1 cellular context compared by ENCODE assay signal in genomic region chrX:47366051-47366722, GRCh38.
TF ChIP-seq lines count a peak whose summit lies in the region.

No MANE protein-coding gene starts in this region.

TF ChIP-seq in GM12878, 131 proteins besides CTCF, POLR2A, EP300 and RAD21 (continued from another document):
- TF ChIP-seq ZNF592 (IDR thresholded peaks at IDR 0.05) (no peak), CREM (IDR thresholded peaks at IDR 0.05; ENCODE audit: low read depth) (peak; percentile 34; the same call in 1 of the 2 replicates), POU2F2 (IDR thresholded peaks at IDR 0.05; ENCODE audit: borderline replicate concordance, low read depth, low read length) (no peak), SKIL (IDR thresholded peaks at IDR 0.05; ENCODE audit: low read depth, poor library complexity, severe bottlenecking) (peak; percentile 25), SP1 (IDR thresholded peaks at IDR 0.05; ENCODE audit: low read depth, low read length) (peak; percentile 31), EGR1 (IDR thresholded peaks at IDR 0.05; ENCODE audit: borderline replicate concordance in 1 of 2, low read depth in 2 of 2, low read length in 2 of 2) (peak in 1 of 2 experiments; percentile 74; a peak in 2 of 3 replicates), KLF5 (IDR thresholded peaks at IDR 0.05; ENCODE audit: partially characterized antibody) (peak; percentile 97), RELA (IDR thresholded peaks at IDR 0.05; ENCODE audit: borderline replicate concordance, partially characterized antibody) (no peak), FOXK2 (IDR thresholded peaks at IDR 0.05) (peak; percentile 95), GABPA (IDR thresholded peaks at IDR 0.05; ENCODE audit: low read depth) (peak; percentile 80), STAT1 (conservative IDR thresholded peaks at IDR 0.05) (0 out of 2 replicates have a peak, but pooled peaks have one; percentile 16), YY1 (IDR thresholded peaks at IDR 0.05; ENCODE audit: low read depth, low read length) (peak; percentile 100), MXI1 (IDR thresholded peaks at IDR 0.05; ENCODE audit: low read depth, low read length) (no peak), BHLHE40 (IDR thresholded peaks at IDR 0.05; ENCODE audit: borderline replicate concordance in 1 of 2, low read depth in 2 of 2, low read length in 1 of 2) (peak; percentile 77 to 82), E2F4 (IDR thresholded peaks at IDR 0.05; ENCODE audit: low read depth, low read length) (peak; percentile 24; the same call in 1 of the 2 replicates), NR2C1 (IDR thresholded peaks at IDR 0.05) (peak; percentile 71), YBX1 (IDR thresholded peaks at IDR 0.05) (no peak), HDAC2 (IDR thresholded peaks at IDR 0.05) (no peak), RCOR1 (conservative IDR thresholded peaks at IDR 0.05; ENCODE audit: low read depth, low read length) (0 out of 2 replicates have a peak, but pooled peaks have one; percentile 60), CHD2 (IDR thresholded peaks at IDR 0.05; ENCODE audit: borderline replicate concordance, low read depth, low read length) (no peak), SIX5 (IDR thresholded peaks at IDR 0.05; ENCODE audit: low read depth, low read length, severe bottlenecking) (peak; percentile 66), JUND (IDR thresholded peaks at IDR 0.05; ENCODE audit: low read depth, low read length) (peak; percentile 87)
- TF ChIP-seq, protein P1, sequence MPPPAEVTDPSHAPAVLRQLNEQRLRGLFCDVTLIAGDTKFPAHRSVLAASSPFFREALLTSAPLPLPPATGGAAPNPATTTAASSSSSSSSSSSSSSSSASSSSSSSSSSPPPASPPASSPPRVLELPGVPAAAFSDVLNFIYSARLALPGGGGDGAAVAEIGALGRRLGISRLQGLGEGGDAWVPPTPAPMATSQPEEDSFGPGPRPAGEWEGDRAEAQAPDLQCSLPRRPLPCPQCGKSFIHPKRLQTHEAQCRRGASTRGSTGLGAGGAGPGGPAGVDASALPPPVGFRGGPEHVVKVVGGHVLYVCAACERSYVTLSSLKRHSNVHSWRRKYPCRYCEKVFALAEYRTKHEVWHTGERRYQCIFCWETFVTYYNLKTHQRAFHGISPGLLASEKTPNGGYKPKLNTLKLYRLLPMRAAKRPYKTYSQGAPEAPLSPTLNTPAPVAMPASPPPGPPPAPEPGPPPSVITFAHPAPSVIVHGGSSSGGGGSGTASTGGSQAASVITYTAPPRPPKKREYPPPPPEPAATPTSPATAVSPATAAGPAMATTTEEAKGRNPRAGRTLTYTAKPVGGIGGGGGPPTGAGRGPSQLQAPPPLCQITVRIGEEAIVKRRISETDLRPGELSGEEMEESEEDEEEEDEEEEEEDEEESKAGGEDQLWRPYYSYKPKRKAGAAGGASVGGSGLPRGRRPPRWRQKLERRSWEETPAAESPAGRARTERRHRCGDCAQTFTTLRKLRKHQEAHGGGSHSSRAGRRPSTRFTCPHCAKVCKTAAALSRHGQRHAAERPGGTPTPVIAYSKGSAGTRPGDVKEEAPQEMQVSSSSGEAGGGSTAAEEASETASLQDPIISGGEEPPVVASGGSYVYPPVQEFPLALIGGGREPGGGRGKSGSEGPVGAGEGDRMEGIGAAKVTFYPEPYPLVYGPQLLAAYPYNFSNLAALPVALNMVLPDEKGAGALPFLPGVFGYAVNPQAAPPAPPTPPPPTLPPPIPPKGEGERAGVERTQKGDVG (CRISPR knock-in tag; IDR thresholded peaks at IDR 0.05): no peak
